1 cellular context compared by ENCODE assay signal in genomic region chr11:10490032-10490397, GRCh38.
TF ChIP-seq lines count a peak whose summit lies in the region.

No MANE protein-coding gene starts in this region.

TF ChIP-seq in IMR-90, 13 proteins besides CTCF, POLR2A, EP300 and RAD21 (continued from another document):
- TF ChIP-seq CHD1 (IDR thresholded peaks at IDR 0.05; ENCODE audit: low read depth, low read length) (no peak), RCOR1 (IDR thresholded peaks at IDR 0.05; ENCODE audit: insufficient replicate concordance, low read length) (no peak), ELK1 (IDR thresholded peaks at IDR 0.05; ENCODE audit: borderline replicate concordance, low read depth, low read length) (no peak), NFE2L2 (IDR thresholded peaks at IDR 0.05; ENCODE audit: low read depth, low read length) (no peak)
